1 cellular context compared by ENCODE assay signal in the genomic region with DNA sequence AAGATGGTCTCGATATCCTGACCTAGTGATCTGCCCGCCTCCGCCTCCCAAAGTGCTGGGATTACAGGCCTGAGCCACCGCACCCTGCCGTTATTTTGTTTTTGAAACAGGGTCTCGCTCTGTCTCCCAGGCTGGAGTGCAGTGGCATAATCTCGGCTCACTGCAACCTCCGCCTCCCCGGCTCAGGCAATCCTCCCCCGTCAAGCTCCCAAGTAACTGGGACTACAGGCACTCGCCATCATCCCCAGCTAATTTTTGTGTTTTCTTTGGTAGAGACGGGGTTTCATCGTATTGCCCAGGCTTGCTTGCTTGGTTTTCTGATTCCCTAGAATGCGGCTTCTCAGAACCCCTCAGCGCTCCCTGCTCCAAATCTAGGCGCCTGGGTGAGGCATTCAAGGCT.
TF ChIP-seq lines count a peak whose summit lies in the region.

No MANE protein-coding gene starts in this region.

TF ChIP-seq in K562, 482 proteins besides CTCF, POLR2A, EP300 and RAD21 (continues in another document):
- TF ChIP-seq, protein P1, sequence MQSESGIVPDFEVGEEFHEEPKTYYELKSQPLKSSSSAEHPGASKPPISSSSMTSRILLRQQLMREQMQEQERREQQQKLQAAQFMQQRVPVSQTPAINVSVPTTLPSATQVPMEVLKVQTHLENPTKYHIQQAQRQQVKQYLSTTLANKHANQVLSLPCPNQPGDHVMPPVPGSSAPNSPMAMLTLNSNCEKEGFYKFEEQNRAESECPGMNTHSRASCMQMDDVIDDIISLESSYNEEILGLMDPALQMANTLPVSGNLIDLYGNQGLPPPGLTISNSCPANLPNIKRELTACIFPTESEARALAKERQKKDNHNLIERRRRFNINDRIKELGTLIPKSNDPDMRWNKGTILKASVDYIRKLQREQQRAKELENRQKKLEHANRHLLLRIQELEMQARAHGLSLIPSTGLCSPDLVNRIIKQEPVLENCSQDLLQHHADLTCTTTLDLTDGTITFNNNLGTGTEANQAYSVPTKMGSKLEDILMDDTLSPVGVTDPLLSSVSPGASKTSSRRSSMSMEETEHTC (IDR thresholded peaks at IDR 0.05), result no peak
- TF ChIP-seq ZNF57 (CRISPR knock-in tag; IDR thresholded peaks at IDR 0.05) (no peak), RHOXF2B (CRISPR knock-in tag; conservative IDR thresholded peaks at IDR 0.05) (no peak), POLR3A (IDR thresholded peaks at IDR 0.05; ENCODE audit: borderline replicate concordance, extremely low read depth, insufficient read depth, insufficient read length) (no peak), PTBP1 (IDR thresholded peaks at IDR 0.05; ENCODE audit: low read depth, low read length) (no peak), SP1 (CRISPR knock-in tag; IDR thresholded peaks at IDR 0.05) (no peak), MEF2A (IDR thresholded peaks at IDR 0.05; ENCODE audit: control insufficient read depth, low read depth, low read length) (no peak), FOS (IDR thresholded peaks at IDR 0.05; ENCODE audit: extremely low read depth, insufficient read length) (no peak), STAG1 (CRISPR knock-in tag; IDR thresholded peaks at IDR 0.05; ENCODE audit: borderline replicate concordance) (no peak), PHF21A (IDR thresholded peaks at IDR 0.05; ENCODE audit: borderline replicate concordance, low read depth) (0 out of 2 replicates have a peak, but pooled peaks have one; percentile 9), ZNF79 (CRISPR knock-in tag; IDR thresholded peaks at IDR 0.05; ENCODE audit: low read depth) (no peak), EP400 (IDR thresholded peaks at IDR 0.05) (no peak), ZNF316 (IDR thresholded peaks at IDR 0.05) (no peak), TOE1 (IDR thresholded peaks at IDR 0.05; ENCODE audit: borderline replicate concordance) (0 out of 2 replicates have a peak, but pooled peaks have one; percentile 13), TOE1 (CRISPR knock-in tag; IDR thresholded peaks at IDR 0.05; ENCODE audit: borderline replicate concordance, low read depth) (no peak), PTRF (tag; IDR thresholded peaks at IDR 0.05) (no peak), NFATC3 (IDR thresholded peaks at IDR 0.05) (no peak), CREB1 (IDR thresholded peaks at IDR 0.05) (no peak), CREB1 (CRISPR knock-in tag; IDR thresholded peaks at IDR 0.05) (no peak), NBN (IDR thresholded peaks at IDR 0.05; ENCODE audit: low read depth) (0 out of 2 replicates have a peak, but pooled peaks have one; percentile 41), ZNF583 (CRISPR knock-in tag; IDR thresholded peaks at IDR 0.05) (no peak), ZNF23 (CRISPR knock-in tag; IDR thresholded peaks at IDR 0.05) (no peak), SNIP1 (IDR thresholded peaks at IDR 0.05; ENCODE audit: low read depth) (no peak), KDM5B (IDR thresholded peaks at IDR 0.05; ENCODE audit: insufficient replicate concordance, low read depth, low read length) (no peak), SIN3A (IDR thresholded peaks at IDR 0.05; ENCODE audit: borderline replicate concordance in 2 of 2, control insufficient read depth in 1 of 2, low read depth in 2 of 2, low read length in 2 of 2) (peak in 1 of 2 experiments; percentile 24; a peak in 1 of 4 replicates), SUPT5H (IDR thresholded peaks at IDR 0.05) (no peak), SMARCE1 (IDR thresholded peaks at IDR 0.05) (peak; percentile 57), ATF1 (CRISPR knock-in tag; IDR thresholded peaks at IDR 0.05) (no peak), ATF1 (tag; IDR thresholded peaks at IDR 0.05) (0 out of 2 replicates have a peak, but pooled peaks have one; percentile 5), TEAD4 (IDR thresholded peaks at IDR 0.05; ENCODE audit: low read length) (no peak), TEAD4 (CRISPR knock-in tag; IDR thresholded peaks at IDR 0.05; ENCODE audit: borderline replicate concordance) (no peak), SRF (CRISPR knock-in tag; IDR thresholded peaks at IDR 0.05) (no peak), POLR3G (IDR thresholded peaks at IDR 0.05; ENCODE audit: extremely low read depth, insufficient read length, insufficient replicate concordance) (no peak), MYNN (IDR thresholded peaks at IDR 0.05) (0 out of 2 replicates have a peak, but pooled peaks have one; percentile 20), MYNN (CRISPR knock-in tag; IDR thresholded peaks at IDR 0.05) (no peak), GTF2E2 (tag; IDR thresholded peaks at IDR 0.05) (no peak), ZNF707 (CRISPR knock-in tag; conservative IDR thresholded peaks at IDR 0.05) (no peak), ZNF121 (CRISPR knock-in tag; conservative IDR thresholded peaks at IDR 0.05) (peak; percentile 0; the same call in 1 of the 2 replicates)
- TF ChIP-seq, protein P2, sequence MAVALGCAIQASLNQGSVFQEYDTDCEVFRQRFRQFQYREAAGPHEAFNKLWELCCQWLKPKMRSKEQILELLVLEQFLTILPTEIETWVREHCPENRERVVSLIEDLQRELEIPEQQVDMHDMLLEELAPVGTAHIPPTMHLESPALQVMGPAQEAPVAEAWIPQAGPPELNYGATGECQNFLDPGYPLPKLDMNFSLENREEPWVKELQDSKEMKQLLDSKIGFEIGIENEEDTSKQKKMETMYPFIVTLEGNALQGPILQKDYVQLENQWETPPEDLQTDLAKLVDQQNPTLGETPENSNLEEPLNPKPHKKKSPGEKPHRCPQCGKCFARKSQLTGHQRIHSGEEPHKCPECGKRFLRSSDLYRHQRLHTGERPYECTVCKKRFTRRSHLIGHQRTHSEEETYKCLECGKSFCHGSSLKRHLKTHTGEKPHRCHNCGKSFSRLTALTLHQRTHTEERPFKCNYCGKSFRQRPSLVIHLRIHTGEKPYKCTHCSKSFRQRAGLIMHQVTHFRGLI (CRISPR knock-in tag; IDR thresholded peaks at IDR 0.05), result no peak
- TF ChIP-seq, protein P3, sequence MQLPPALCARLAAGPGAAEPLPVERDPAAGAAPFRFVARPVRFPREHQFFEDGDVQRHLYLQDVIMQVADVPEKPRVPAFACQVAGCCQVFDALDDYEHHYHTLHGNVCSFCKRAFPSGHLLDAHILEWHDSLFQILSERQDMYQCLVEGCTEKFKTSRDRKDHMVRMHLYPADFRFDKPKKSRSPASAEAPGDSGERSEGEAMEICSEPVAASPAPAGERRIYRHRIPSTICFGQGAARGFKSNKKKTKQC (CRISPR knock-in tag; IDR thresholded peaks at IDR 0.05), result peak; percentile 7; the same call in 1 of the 2 replicates
- TF ChIP-seq, protein P4, sequence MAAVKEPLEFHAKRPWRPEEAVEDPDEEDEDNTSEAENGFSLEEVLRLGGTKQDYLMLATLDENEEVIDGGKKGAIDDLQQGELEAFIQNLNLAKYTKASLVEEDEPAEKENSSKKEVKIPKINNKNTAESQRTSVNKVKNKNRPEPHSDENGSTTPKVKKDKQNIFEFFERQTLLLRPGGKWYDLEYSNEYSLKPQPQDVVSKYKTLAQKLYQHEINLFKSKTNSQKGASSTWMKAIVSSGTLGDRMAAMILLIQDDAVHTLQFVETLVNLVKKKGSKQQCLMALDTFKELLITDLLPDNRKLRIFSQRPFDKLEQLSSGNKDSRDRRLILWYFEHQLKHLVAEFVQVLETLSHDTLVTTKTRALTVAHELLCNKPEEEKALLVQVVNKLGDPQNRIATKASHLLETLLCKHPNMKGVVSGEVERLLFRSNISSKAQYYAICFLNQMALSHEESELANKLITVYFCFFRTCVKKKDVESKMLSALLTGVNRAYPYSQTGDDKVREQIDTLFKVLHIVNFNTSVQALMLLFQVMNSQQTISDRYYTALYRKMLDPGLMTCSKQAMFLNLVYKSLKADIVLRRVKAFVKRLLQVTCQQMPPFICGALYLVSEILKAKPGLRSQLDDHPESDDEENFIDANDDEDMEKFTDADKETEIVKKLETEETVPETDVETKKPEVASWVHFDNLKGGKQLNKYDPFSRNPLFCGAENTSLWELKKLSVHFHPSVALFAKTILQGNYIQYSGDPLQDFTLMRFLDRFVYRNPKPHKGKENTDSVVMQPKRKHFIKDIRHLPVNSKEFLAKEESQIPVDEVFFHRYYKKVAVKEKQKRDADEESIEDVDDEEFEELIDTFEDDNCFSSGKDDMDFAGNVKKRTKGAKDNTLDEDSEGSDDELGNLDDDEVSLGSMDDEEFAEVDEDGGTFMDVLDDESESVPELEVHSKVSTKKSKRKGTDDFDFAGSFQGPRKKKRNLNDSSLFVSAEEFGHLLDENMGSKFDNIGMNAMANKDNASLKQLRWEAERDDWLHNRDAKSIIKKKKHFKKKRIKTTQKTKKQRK (IDR thresholded peaks at IDR 0.05; ENCODE audit: borderline replicate concordance, low read depth, low read length), result no peak
- TF ChIP-seq, protein P5, sequence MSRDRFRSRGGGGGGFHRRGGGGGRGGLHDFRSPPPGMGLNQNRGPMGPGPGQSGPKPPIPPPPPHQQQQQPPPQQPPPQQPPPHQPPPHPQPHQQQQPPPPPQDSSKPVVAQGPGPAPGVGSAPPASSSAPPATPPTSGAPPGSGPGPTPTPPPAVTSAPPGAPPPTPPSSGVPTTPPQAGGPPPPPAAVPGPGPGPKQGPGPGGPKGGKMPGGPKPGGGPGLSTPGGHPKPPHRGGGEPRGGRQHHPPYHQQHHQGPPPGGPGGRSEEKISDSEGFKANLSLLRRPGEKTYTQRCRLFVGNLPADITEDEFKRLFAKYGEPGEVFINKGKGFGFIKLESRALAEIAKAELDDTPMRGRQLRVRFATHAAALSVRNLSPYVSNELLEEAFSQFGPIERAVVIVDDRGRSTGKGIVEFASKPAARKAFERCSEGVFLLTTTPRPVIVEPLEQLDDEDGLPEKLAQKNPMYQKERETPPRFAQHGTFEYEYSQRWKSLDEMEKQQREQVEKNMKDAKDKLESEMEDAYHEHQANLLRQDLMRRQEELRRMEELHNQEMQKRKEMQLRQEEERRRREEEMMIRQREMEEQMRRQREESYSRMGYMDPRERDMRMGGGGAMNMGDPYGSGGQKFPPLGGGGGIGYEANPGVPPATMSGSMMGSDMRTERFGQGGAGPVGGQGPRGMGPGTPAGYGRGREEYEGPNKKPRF (IDR thresholded peaks at IDR 0.05; ENCODE audit: low read depth, low read length), result no peak
- TF ChIP-seq, protein P6, sequence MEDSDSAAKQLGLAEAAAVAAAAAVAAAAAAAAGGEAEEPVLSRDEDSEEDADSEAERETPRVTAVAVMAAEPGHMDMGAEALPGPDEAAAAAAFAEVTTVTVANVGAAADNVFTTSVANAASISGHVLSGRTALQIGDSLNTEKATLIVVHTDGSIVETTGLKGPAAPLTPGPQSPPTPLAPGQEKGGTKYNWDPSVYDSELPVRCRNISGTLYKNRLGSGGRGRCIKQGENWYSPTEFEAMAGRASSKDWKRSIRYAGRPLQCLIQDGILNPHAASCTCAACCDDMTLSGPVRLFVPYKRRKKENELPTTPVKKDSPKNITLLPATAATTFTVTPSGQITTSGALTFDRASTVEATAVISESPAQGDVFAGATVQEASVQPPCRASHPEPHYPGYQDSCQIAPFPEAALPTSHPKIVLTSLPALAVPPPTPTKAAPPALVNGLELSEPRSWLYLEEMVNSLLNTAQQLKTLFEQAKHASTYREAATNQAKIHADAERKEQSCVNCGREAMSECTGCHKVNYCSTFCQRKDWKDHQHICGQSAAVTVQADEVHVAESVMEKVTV (CRISPR knock-in tag; IDR thresholded peaks at IDR 0.05), result no peak
- TF ChIP-seq, protein P7, sequence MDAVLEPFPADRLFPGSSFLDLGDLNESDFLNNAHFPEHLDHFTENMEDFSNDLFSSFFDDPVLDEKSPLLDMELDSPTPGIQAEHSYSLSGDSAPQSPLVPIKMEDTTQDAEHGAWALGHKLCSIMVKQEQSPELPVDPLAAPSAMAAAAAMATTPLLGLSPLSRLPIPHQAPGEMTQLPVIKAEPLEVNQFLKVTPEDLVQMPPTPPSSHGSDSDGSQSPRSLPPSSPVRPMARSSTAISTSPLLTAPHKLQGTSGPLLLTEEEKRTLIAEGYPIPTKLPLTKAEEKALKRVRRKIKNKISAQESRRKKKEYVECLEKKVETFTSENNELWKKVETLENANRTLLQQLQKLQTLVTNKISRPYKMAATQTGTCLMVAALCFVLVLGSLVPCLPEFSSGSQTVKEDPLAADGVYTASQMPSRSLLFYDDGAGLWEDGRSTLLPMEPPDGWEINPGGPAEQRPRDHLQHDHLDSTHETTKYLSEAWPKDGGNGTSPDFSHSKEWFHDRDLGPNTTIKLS (IDR thresholded peaks at IDR 0.05; ENCODE audit: borderline replicate concordance, low read depth), result 0 out of 2 replicates have a peak, but pooled peaks have one; percentile 6
- TF ChIP-seq, protein P8, sequence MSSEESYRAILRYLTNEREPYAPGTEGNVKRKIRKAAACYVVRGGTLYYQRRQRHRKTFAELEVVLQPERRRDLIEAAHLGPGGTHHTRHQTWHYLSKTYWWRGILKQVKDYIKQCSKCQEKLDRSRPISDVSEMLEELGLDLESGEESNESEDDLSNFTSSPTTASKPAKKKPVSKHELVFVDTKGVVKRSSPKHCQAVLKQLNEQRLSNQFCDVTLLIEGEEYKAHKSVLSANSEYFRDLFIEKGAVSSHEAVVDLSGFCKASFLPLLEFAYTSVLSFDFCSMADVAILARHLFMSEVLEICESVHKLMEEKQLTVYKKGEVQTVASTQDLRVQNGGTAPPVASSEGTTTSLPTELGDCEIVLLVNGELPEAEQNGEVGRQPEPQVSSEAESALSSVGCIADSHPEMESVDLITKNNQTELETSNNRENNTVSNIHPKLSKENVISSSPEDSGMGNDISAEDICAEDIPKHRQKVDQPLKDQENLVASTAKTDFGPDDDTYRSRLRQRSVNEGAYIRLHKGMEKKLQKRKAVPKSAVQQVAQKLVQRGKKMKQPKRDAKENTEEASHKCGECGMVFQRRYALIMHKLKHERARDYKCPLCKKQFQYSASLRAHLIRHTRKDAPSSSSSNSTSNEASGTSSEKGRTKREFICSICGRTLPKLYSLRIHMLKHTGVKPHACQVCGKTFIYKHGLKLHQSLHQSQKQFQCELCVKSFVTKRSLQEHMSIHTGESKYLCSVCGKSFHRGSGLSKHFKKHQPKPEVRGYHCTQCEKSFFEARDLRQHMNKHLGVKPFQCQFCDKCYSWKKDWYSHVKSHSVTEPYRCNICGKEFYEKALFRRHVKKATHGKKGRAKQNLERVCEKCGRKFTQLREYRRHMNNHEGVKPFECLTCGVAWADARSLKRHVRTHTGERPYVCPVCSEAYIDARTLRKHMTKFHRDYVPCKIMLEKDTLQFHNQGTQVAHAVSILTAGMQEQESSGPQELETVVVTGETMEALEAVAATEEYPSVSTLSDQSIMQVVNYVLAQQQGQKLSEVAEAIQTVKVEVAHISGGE (CRISPR knock-in tag; IDR thresholded peaks at IDR 0.05), result 0 out of 6 replicates have a peak, but pooled peaks of 1 of the 3 experiments have one; percentile 16
- TF ChIP-seq, protein P9, sequence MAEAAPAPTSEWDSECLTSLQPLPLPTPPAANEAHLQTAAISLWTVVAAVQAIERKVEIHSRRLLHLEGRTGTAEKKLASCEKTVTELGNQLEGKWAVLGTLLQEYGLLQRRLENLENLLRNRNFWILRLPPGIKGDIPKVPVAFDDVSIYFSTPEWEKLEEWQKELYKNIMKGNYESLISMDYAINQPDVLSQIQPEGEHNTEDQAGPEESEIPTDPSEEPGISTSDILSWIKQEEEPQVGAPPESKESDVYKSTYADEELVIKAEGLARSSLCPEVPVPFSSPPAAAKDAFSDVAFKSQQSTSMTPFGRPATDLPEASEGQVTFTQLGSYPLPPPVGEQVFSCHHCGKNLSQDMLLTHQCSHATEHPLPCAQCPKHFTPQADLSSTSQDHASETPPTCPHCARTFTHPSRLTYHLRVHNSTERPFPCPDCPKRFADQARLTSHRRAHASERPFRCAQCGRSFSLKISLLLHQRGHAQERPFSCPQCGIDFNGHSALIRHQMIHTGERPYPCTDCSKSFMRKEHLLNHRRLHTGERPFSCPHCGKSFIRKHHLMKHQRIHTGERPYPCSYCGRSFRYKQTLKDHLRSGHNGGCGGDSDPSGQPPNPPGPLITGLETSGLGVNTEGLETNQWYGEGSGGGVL (CRISPR knock-in tag; IDR thresholded peaks at IDR 0.05), result no peak
